20 cellular contexts compared by ENCODE assay signal in genomic region chr12:116480210-116480818, GRCh38.
A peak's percentile ranks its signal among the peaks of the same experiment; 100 is the strongest.
DNase-seq lines count a peak whose midpoint lies in the region; ATAC-seq, FAIRE-seq and TF ChIP-seq lines count a peak whose summit lies in the region.
"Had no signal": no experiment of that assay in that cellular context is flagged by ENCODE, and none has a peak within 500 bp of the region (broad histone marks: within the 10 kb centered on the region; RNA-seq: fewer than 3 reads in every experiment).

No MANE protein-coding gene starts in this region.

- H2AFZ ChIP-seq in K562 (ENCODE audit: low read depth, low read length) (0 out of 2 replicates have a peak overlapping the region, but pooled peaks have one; percentile 9), neural progenitor cell (replicated peaks) (no peak overlapping the region)
- H2AFZ ChIP-seq: GM23248 had no signal

- POLR2A ChIA-PET in K562 (lab: Yijun Ruan, JAX) = interaction anchor here (1.9 kb wide), 1 partner anchor 12 kb away, joined by 11 read pairs; no protein-coding TSS in a partner anchor

- no peaks in the 10 kb centered on the region for H3K36me3 ChIP-seq in K562 (ENCODE audit: control insufficient read depth, insufficient read depth, low read length)
- no peaks in the 10 kb centered on the region for H3K36me3 ChIP-seq in neural progenitor cell
- H3K36me3 ChIP-seq: SJCRH30 had no signal

- H3K27me3 Mint-ChIP-seq in activated CD4-positive, alpha-beta T cell treated with anti-CD3 and anti-CD28 coated beads, Interleukin-2, amount 10 ng/mL, durations not matched to agents 24 days and 14 days = peaks cover 2% of the 10 kb centered on the region
- H3K27me3 Mint-ChIP-seq in neural progenitor cell (ENCODE audit: insufficient read depth, low read depth) = peaks cover 14% of the 10 kb centered on the region
- H3K27me3 Mint-ChIP-seq: IgD-negative memory B cell had no signal

- H3K9me3 Mint-ChIP-seq in activated CD4-positive, alpha-beta T cell treated with anti-CD3 and anti-CD28 coated beads, Interleukin-2, amount 10 ng/mL, durations not matched to agents 24 days and 14 days = peaks cover 6% of the 10 kb centered on the region
- H3K9me3 Mint-ChIP-seq in neural progenitor cell = peaks cover 18% of the 10 kb centered on the region

- TF ChIP-seq EP300 in K562 (IDR thresholded peaks at IDR 0.05; ENCODE audit: low read length) = no peak

- H3K27me3 ChIP-seq in K562 (ENCODE audit: control insufficient read depth in 2 of 2, insufficient read depth in 2 of 2, low read length in 2 of 2) (no peaks in the 10 kb centered on the region), neural progenitor cell (no peaks in the 10 kb centered on the region)
- H3K27me3 ChIP-seq: SJCRH30 had no signal

- H3K79me2 ChIP-seq in K562 (ENCODE audit: control insufficient read depth, insufficient read depth, low read length) = no peaks in the 10 kb centered on the region
- H3K79me2 ChIP-seq in neural progenitor cell (ENCODE audit: low read depth) = no peaks in the 10 kb centered on the region

- H3K4me2 ChIP-seq in K562 (ENCODE audit: insufficient read depth, low read length) = no peak overlapping the region
- H3K4me2 ChIP-seq in neural progenitor cell = no peak overlapping the region

- CTCF ChIA-PET in K562 (lab: Yijun Ruan, JAX; ENCODE audit: low intra/inter-chr PET ratio) = no interaction called here

- TF ChIP-seq CTCF in K562 (IDR thresholded peaks at IDR 0.05 in 2 of 3, conservative IDR thresholded peaks at IDR 0.05 in 1 of 3; ENCODE audit: insufficient read depth in 2 of 3, low read depth in 1 of 3, low read length in 3 of 3) = no peak
- TF ChIP-seq CTCF in neural progenitor cell (IDR thresholded peaks at IDR 0.05) = no peak

- DNase-seq in activated CD4-positive, alpha-beta T cell treated with anti-CD3 and anti-CD28 coated beads, Interleukin-2, amount 10 ng/mL, durations not matched to agents 24 days and 14 days = peak; percentile 57
- no peak for DNase-seq in activated CD4-positive, alpha-beta T cell treated with anti-CD3 and anti-CD28 coated beads for 1 hour
- DNase-seq in HT1080 (ENCODE audit: low read depth) (peak; percentile 34), K562 (ENCODE audit: extremely low read depth in 1 of 4, low spot score in 3 of 4) (no peak), neural progenitor cell (ENCODE audit: low spot score) (no peak), NCI-H446 treated with DMSO at 0.1 percent for 48 hours (lab: John Stamatoyannopoulos, UW) (no peak), H4 (ENCODE audit: low spot score) (no peak)
- DNase-seq: CD8-positive, alpha-beta memory T cell; DMS79; GM23248; HFFc6; NCI-H1417 treated with DMSO at 0.1 percent for 48 hours; NCI-H2029 treated with DMSO at 0.1 percent for 48 hours; NCI-H510A treated with DMSO at 0.1 percent for 48 hours; PC-3; SJCRH30 had no signal

- in situ Hi-C loops in K562 (cut with MboI) = no loop called here

- peaks cover 3% of the 10 kb centered on the region for H3K4me1 Mint-ChIP-seq in activated CD4-positive, alpha-beta T cell treated with anti-CD3 and anti-CD28 coated beads, Interleukin-2, amount 10 ng/mL, durations not matched to agents 24 days and 14 days
- peaks cover 18% of the 10 kb centered on the region for H3K4me1 Mint-ChIP-seq in neural progenitor cell

- no peak overlapping the region for H3K4me3 Mint-ChIP-seq in activated CD4-positive, alpha-beta T cell treated with anti-CD3 and anti-CD28 coated beads, Interleukin-2, amount 10 ng/mL, durations not matched to agents 24 days and 14 days
- H3K4me3 Mint-ChIP-seq in neural progenitor cell = no peak overlapping the region
- H3K4me3 Mint-ChIP-seq: HFFc6, IgD-negative memory B cell had no signal

- no peak overlapping the region for H3K27ac Mint-ChIP-seq in activated CD4-positive, alpha-beta T cell treated with anti-CD3 and anti-CD28 coated beads, Interleukin-2, amount 10 ng/mL, durations not matched to agents 24 days and 14 days
- H3K27ac Mint-ChIP-seq in neural progenitor cell = peak overlapping the region; percentile 47
- H3K27ac Mint-ChIP-seq: CD8-positive, alpha-beta memory T cell; HFFc6; IgD-negative memory B cell had no signal

- no peak overlapping the region for H3K9ac ChIP-seq in K562 (ENCODE audit: insufficient read depth in 1 of 2, low read depth in 2 of 2, low read length in 2 of 2)
- no peak overlapping the region for H3K9ac ChIP-seq in neural progenitor cell
- H3K9ac ChIP-seq: GM23248 had no signal

- no peak for ATAC-seq in K562
- ATAC-seq in GM18502 (IDR thresholded peaks at IDR 0.05; ENCODE audit: poor library complexity, unreplicated experiment) = no peak
- ATAC-seq: PC-3 had no signal

- no peaks in the 10 kb centered on the region for H3F3A ChIP-seq in neural progenitor cell (ENCODE audit: low read depth)

- no peak overlapping the region for H3K27ac ChIP-seq in K562 (ENCODE audit: extremely low read depth, low read depth, low read length)
- no peak overlapping the region for H3K27ac ChIP-seq in neural progenitor cell
- H3K27ac ChIP-seq: 22Rv1, GM23248, SJCRH30 had no signal

- H3K9me3 ChIP-seq in K562 (replicated peaks; ENCODE audit: control insufficient read depth, insufficient read depth, low read depth, low read length) (no peaks in the 10 kb centered on the region; the same call in 1 of the 2 replicates), neural progenitor cell (ENCODE audit: low read depth) (no peaks in the 10 kb centered on the region)
- H3K9me3 ChIP-seq: SJCRH30 had no signal

- intact Hi-C loops in activated CD4-positive, alpha-beta T cell treated with anti-CD3 and anti-CD28 coated beads, Interleukin-2, amount 10 ng/mL, durations not matched to agents 24 days and 14 days (cut with micrococcal nuclease) = no loop called here
- intact Hi-C loops in K562 (cut with micrococcal nuclease) = no loop called here

- peaks cover 1% of the 10 kb centered on the region for H3K36me3 Mint-ChIP-seq in activated CD4-positive, alpha-beta T cell treated with anti-CD3 and anti-CD28 coated beads, Interleukin-2, amount 10 ng/mL, durations not matched to agents 24 days and 14 days (ENCODE audit: low read depth)
- H3K36me3 Mint-ChIP-seq in neural progenitor cell = peaks cover 3% of the 10 kb centered on the region
- H3K36me3 Mint-ChIP-seq: CD8-positive, alpha-beta memory T cell had no signal

- no peaks in the 10 kb centered on the region for H4K20me1 ChIP-seq in K562 (replicated peaks; ENCODE audit: control insufficient read depth, insufficient read depth, low read length)
- H4K20me1 ChIP-seq in neural progenitor cell (ENCODE audit: low read depth) = no peaks in the 10 kb centered on the region

- WGBS in K562 (ENCODE audit: insufficient coverage, low coverage, missing lambda C conversion rate) = 51% methylated on average over 3 of the region's 3 CpGs

- peaks cover 0 to 7% of the 10 kb centered on the region in 2 experiments; a peak in 1 of 5 replicates for H3K4me1 ChIP-seq in K562 (replicated peaks in 1 of 2; ENCODE audit: control insufficient read depth in 2 of 2, insufficient read depth in 2 of 2, low read length in 2 of 2)
- H3K4me1 ChIP-seq in neural progenitor cell = peaks cover 4% of the 10 kb centered on the region
- H3K4me1 ChIP-seq: SJCRH30 had no signal

- H3K4me3 ChIP-seq in K562 (no peak overlapping the region), neural progenitor cell (no peak overlapping the region)
- H3K4me3 ChIP-seq: GM23248, SJCRH30 had no signal

- BruUV-seq in K562 (replicated peaks; lab: Mats Ljungman, UMichigan) = no TSS peak

- no peaks in the 10 kb centered on the region for H3K9me1 ChIP-seq in K562 (ENCODE audit: control insufficient read depth, insufficient read depth, low read length)

- TF ChIP-seq POLR2A in K562 (conservative IDR thresholded peaks at IDR 0.05) = no peak

- no peak for TF ChIP-seq RAD21 in K562 (CRISPR knock-in tag; conservative IDR thresholded peaks at IDR 0.05 in 1 of 2, IDR thresholded peaks at IDR 0.05 in 1 of 2)

- no peak for FAIRE-seq in K562 (lab: Jason Lieb, UNC)
- FAIRE-seq: D721Med had no signal

TF ChIP-seq in K562, 482 proteins besides CTCF, POLR2A, EP300 and RAD21 (continues in another document):
- TF ChIP-seq BCOR (IDR thresholded peaks at IDR 0.05) = peak; percentile 83
- no peak for TF ChIP-seq STAT5A (IDR thresholded peaks at IDR 0.05; ENCODE audit: borderline replicate concordance, low read length)
- TF ChIP-seq RBM17 (IDR thresholded peaks at IDR 0.05; ENCODE audit: borderline replicate concordance, low read depth, low read length) = no peak
- peak in 1 of 2 experiments; percentile 50; a peak in 2 of 4 replicates for TF ChIP-seq KDM1A (IDR thresholded peaks at IDR 0.05)
- no peak for TF ChIP-seq THRA (IDR thresholded peaks at IDR 0.05)
- TF ChIP-seq HMGXB4 (CRISPR knock-in tag; IDR thresholded peaks at IDR 0.05) = no peak
- no peak for TF ChIP-seq ZC3H4 (CRISPR knock-in tag; IDR thresholded peaks at IDR 0.05; ENCODE audit: borderline replicate concordance)
- no peak for TF ChIP-seq GATAD2B (IDR thresholded peaks at IDR 0.05; ENCODE audit: borderline replicate concordance)

Comparison
In these comparisons a context has a peak if more than half of its experiments do, and no peak if none do; other contexts are left out.
1. DNase-seq: peak in activated CD4-positive, alpha-beta T cell treated with anti-CD3 and anti-CD28 coated beads, Interleukin-2, amount 10 ng/mL, durations not matched to agents 24 days and 14 days (single experiment) and HT1080 (single experiment); none in activated CD4-positive, alpha-beta T cell treated with anti-CD3 and anti-CD28 coated beads for 1 hour (single experiment), K562 (0 of 4), neural progenitor cell (single experiment), NCI-H446 treated with DMSO at 0.1 percent for 48 hours (single experiment) and H4 (single experiment).